ENCODE assay signal across 2 cellular contexts in the genomic region with DNA sequence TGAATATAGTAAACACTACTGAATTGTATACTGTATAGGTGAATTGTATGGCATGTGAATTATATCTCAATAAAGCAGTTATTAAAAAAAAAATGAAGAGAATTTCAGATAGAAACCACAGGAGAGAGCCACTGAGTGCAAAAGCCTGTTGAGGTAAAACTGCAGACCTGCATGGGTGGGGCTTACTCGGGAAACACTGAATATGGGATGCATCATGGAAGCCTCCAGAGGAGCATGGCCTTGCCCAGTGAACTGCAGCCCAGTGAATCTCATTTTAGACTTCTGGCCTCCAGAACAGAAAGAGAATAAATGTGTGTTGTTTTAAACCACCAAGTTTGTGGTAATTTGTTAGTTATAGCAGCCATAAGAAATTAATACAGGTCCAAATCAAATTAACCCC.
TF ChIP-seq lines count a peak whose summit lies in the region.

No MANE protein-coding gene starts in this region.

TF ChIP-seq in HepG2, 621 proteins besides CTCF, POLR2A, EP300 and RAD21:
- no peak for TF ChIP-seq LRRFIP1 (CRISPR knock-in tag; conservative IDR thresholded peaks at IDR 0.05)
- no peak for TF ChIP-seq SMARCE1 (IDR thresholded peaks at IDR 0.05; ENCODE audit: borderline replicate concordance)
- TF ChIP-seq BATF2 (CRISPR knock-in tag; IDR thresholded peaks at IDR 0.05): no peak
- no peak for TF ChIP-seq ATF7-NPFF (CRISPR knock-in tag; IDR thresholded peaks at IDR 0.05; ENCODE audit: low read depth)
- no peak for TF ChIP-seq ZNF782 (CRISPR knock-in tag; IDR thresholded peaks at IDR 0.05; ENCODE audit: borderline replicate concordance)
- no peak for TF ChIP-seq PITX1 (CRISPR knock-in tag; IDR thresholded peaks at IDR 0.05)
- TF ChIP-seq ZNF713 (CRISPR knock-in tag; IDR thresholded peaks at IDR 0.05): no peak
- TF ChIP-seq ZBTB7B (CRISPR knock-in tag; IDR thresholded peaks at IDR 0.05): no peak
- TF ChIP-seq, protein P1, sequence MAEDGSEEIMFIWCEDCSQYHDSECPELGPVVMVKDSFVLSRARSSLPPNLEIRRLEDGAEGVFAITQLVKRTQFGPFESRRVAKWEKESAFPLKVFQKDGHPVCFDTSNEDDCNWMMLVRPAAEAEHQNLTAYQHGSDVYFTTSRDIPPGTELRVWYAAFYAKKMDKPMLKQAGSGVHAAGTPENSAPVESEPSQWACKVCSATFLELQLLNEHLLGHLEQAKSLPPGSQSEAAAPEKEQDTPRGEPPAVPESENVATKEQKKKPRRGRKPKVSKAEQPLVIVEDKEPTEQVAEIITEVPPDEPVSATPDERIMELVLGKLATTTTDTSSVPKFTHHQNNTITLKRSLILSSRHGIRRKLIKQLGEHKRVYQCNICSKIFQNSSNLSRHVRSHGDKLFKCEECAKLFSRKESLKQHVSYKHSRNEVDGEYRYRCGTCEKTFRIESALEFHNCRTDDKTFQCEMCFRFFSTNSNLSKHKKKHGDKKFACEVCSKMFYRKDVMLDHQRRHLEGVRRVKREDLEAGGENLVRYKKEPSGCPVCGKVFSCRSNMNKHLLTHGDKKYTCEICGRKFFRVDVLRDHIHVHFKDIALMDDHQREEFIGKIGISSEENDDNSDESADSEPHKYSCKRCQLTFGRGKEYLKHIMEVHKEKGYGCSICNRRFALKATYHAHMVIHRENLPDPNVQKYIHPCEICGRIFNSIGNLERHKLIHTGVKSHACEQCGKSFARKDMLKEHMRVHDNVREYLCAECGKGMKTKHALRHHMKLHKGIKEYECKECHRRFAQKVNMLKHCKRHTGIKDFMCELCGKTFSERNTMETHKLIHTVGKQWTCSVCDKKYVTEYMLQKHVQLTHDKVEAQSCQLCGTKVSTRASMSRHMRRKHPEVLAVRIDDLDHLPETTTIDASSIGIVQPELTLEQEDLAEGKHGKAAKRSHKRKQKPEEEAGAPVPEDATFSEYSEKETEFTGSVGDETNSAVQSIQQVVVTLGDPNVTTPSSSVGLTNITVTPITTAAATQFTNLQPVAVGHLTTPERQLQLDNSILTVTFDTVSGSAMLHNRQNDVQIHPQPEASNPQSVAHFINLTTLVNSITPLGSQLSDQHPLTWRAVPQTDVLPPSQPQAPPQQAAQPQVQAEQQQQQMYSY (CRISPR knock-in tag; IDR thresholded peaks at IDR 0.05): no peak
- TF ChIP-seq TAF15 (IDR thresholded peaks at IDR 0.05; ENCODE audit: low read depth, low read length, poor library complexity, severe bottlenecking): no peak
- no peak for TF ChIP-seq ZNF335 (CRISPR knock-in tag; IDR thresholded peaks at IDR 0.05)
- no peak for TF ChIP-seq ZFP1 (CRISPR knock-in tag; IDR thresholded peaks at IDR 0.05)
- no peak for TF ChIP-seq TEF (CRISPR knock-in tag; IDR thresholded peaks at IDR 0.05)
- no peak for TF ChIP-seq MTA3 (CRISPR knock-in tag; IDR thresholded peaks at IDR 0.05)
- TF ChIP-seq NFE2L2 (IDR thresholded peaks at IDR 0.05; ENCODE audit: low read length): no peak
- no peak for TF ChIP-seq ATM (IDR thresholded peaks at IDR 0.05; ENCODE audit: borderline replicate concordance)
- no peak for TF ChIP-seq ASH2L (IDR thresholded peaks at IDR 0.05; ENCODE audit: insufficient read length, low read depth, low read length)
- TF ChIP-seq ZNF382 (CRISPR knock-in tag; IDR thresholded peaks at IDR 0.05; ENCODE audit: borderline replicate concordance): no peak

TF ChIP-seq in GM12878, 131 proteins besides CTCF, POLR2A, EP300 and RAD21:
- TF ChIP-seq MEF2A (IDR thresholded peaks at IDR 0.05; ENCODE audit: insufficient read depth, low read depth, low read length): no peak
- TF ChIP-seq NR2C2 (IDR thresholded peaks at IDR 0.05; ENCODE audit: borderline replicate concordance, control insufficient read depth, insufficient read length, low read depth): no peak
- TF ChIP-seq SMARCA5 (IDR thresholded peaks at IDR 0.05): no peak
- TF ChIP-seq ZBTB33 (IDR thresholded peaks at IDR 0.05): no peak
- TF ChIP-seq, protein P2, sequence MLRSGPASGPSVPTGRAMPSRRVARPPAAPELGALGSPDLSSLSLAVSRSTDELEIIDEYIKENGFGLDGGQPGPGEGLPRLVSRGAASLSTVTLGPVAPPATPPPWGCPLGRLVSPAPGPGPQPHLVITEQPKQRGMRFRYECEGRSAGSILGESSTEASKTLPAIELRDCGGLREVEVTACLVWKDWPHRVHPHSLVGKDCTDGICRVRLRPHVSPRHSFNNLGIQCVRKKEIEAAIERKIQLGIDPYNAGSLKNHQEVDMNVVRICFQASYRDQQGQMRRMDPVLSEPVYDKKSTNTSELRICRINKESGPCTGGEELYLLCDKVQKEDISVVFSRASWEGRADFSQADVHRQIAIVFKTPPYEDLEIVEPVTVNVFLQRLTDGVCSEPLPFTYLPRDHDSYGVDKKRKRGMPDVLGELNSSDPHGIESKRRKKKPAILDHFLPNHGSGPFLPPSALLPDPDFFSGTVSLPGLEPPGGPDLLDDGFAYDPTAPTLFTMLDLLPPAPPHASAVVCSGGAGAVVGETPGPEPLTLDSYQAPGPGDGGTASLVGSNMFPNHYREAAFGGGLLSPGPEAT (IDR thresholded peaks at IDR 0.05; ENCODE audit: low read depth): no peak
- TF ChIP-seq EZH2 (IDR thresholded peaks at IDR 0.05; ENCODE audit: borderline replicate concordance, control insufficient read depth, low read depth, low read length): no peak
- TF ChIP-seq SIX5 (IDR thresholded peaks at IDR 0.05; ENCODE audit: low read depth, low read length, severe bottlenecking): no peak
- TF ChIP-seq TBL1XR1 (IDR thresholded peaks at IDR 0.05; ENCODE audit: low read depth, low read length): no peak
- no peak for TF ChIP-seq POLR2AphosphoS2 (IDR thresholded peaks at IDR 0.05; ENCODE audit: low read depth, low read length)
- no peak for TF ChIP-seq PAX8 (IDR thresholded peaks at IDR 0.05)
